Comparison of ENCODE assay signal across 20 cellular contexts in the genomic region with DNA sequence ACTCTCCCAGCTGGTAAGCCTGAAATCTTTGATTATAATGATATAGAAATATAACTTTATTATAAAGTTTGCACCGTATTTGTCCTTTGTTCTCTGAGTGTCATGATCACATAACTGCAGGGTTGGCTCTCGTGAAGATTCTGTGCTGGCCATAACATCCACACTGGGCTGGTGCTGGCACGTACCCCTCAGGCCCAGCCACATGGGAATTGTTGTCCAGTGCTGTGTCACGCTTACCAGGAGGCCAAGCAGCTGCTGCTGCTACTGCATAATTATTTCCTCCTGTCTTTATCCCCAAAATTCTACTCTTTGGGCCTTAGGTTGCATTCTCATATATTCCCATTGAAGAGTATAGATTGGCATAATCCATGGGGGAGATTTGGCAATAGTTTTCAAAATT. TPM values are rescaled to one million over a fixed set of nuclear protein-coding genes. Genes with fewer than 3 reads are reported as not detected.
A peak's percentile ranks its signal among the peaks of the same experiment; 100 is the strongest.
DNase-seq lines count a peak whose midpoint lies in the region; ATAC-seq and TF ChIP-seq lines count a peak whose summit lies in the region.
"Had no signal": no experiment of that assay in that cellular context is flagged by ENCODE, and none has a peak within 500 bp of the region (broad histone marks: within the 10 kb centered on the region; RNA-seq: fewer than 3 reads in every experiment).

No MANE protein-coding gene starts in this region.

- TF ChIP-seq CTCF in AG10803 (conservative IDR thresholded peaks at IDR 0.05; ENCODE audit: low read length) (no peak), VCaP (conservative IDR thresholded peaks at IDR 0.05) (0 out of 2 replicates have a peak, but pooled peaks have one; percentile 1)

- H3K4me3 ChIP-seq in AG10803 (ENCODE audit: low read length) = no peak overlapping the region
- H3K4me3 ChIP-seq: A549, GM12878, HAP-1 had no signal

- CTCF ChIA-PET in activated CD8-positive, alpha-beta memory T cell treated with anti-CD3 and anti-CD28 coated beads, Interleukin-2, amount 10 ng/mL, durations not matched to agents 7 days and 5 days (lab: Charles Lee) = interaction anchor here (1.2 to 1.6 kb wide), 2 partner anchors 61 to 494 kb away, joined by 3 to 5 read pairs; no protein-coding TSS in a partner anchor

- DNase-seq in AG10803 (ENCODE audit: low read depth) (peak; percentile 1), NCI-H69 (lab: John Stamatoyannopoulos, UW) (peak; percentile 18), myocyte (ENCODE audit: low read depth) (peak; percentile 18), foreskin melanocyte (no peak)
- DNase-seq in activated CD8-positive, alpha-beta memory T cell treated with anti-CD3 and anti-CD28 coated beads, Interleukin-2, amount 10 ng/mL, durations not matched to agents 7 days and 5 days = no peak
- no peak for DNase-seq in natural killer cell treated with Interleukin-12 subunit alpha and Interleukin-12 subunit beta and Interleukin-15 and Interleukin-18, amount 100 ng/mL, for 72 hours (ENCODE audit: low spot score)
- DNase-seq: BE2C; C1 segment of cervical spinal cord; CD8-positive, alpha-beta memory T cell; COR-L47; DMS 273 treated with DMSO at 0.1 percent for 48 hours; DND-41 had no signal

- H3K27ac Mint-ChIP-seq in activated CD8-positive, alpha-beta memory T cell treated with anti-CD3 and anti-CD28 coated beads, Interleukin-2, amount 10 ng/mL, durations not matched to agents 7 days and 5 days = no peak overlapping the region
- peak overlapping the region in 1 of 2 donors; percentile 20 for H3K27ac Mint-ChIP-seq in natural killer cell treated with Interleukin-12 subunit alpha and Interleukin-12 subunit beta and Interleukin-15 and Interleukin-18, amount 100 ng/mL, for 72 hours
- H3K27ac Mint-ChIP-seq: CD4-positive, CD25-positive, alpha-beta regulatory T cell had no signal

- no peak overlapping the region for H3K4me3 Mint-ChIP-seq in activated CD8-positive, alpha-beta memory T cell treated with anti-CD3 and anti-CD28 coated beads, Interleukin-2, amount 10 ng/mL, durations not matched to agents 7 days and 5 days
- no peak overlapping the region for H3K4me3 Mint-ChIP-seq in natural killer cell treated with Interleukin-12 subunit alpha and Interleukin-12 subunit beta and Interleukin-15 and Interleukin-18, amount 100 ng/mL, for 72 hours
- H3K4me3 Mint-ChIP-seq: CD4-positive, CD25-positive, alpha-beta regulatory T cell; CD8-positive, alpha-beta memory T cell had no signal

- no peaks in the 10 kb centered on the region for H3K4me1 Mint-ChIP-seq in activated CD8-positive, alpha-beta memory T cell treated with anti-CD3 and anti-CD28 coated beads, Interleukin-2, amount 10 ng/mL, durations not matched to agents 7 days and 5 days
- H3K4me1 Mint-ChIP-seq in natural killer cell treated with Interleukin-12 subunit alpha and Interleukin-12 subunit beta and Interleukin-15 and Interleukin-18, amount 100 ng/mL, for 72 hours (ENCODE audit: low read depth in 2 of 2) = peaks cover 12 to 17% of the 10 kb centered on the region in 2 donors

- no peak overlapping the region for H3K27ac ChIP-seq in VCaP
- H3K27ac ChIP-seq: A549 had no signal

- ATAC-seq in GM19452 (IDR thresholded peaks at IDR 0.05; ENCODE audit: unreplicated experiment) = no peak
- no peak for ATAC-seq in activated CD8-positive, alpha-beta memory T cell treated with anti-CD3 and anti-CD28 coated beads, Interleukin-2, amount 10 ng/mL, durations not matched to agents 7 days and 5 days
- ATAC-seq in natural killer cell treated with Interleukin-12 subunit alpha and Interleukin-12 subunit beta and Interleukin-15 and Interleukin-18, amount 100 ng/mL, for 72 hours = no peak
- ATAC-seq: GM12878 had no signal

- H3K9me3 Mint-ChIP-seq in activated CD8-positive, alpha-beta memory T cell treated with anti-CD3 and anti-CD28 coated beads, Interleukin-2, amount 10 ng/mL, durations not matched to agents 7 days and 5 days (ENCODE audit: low read depth) = no peaks in the 10 kb centered on the region
- no peaks in the 10 kb centered on the region for H3K9me3 Mint-ChIP-seq in natural killer cell treated with Interleukin-12 subunit alpha and Interleukin-12 subunit beta and Interleukin-15 and Interleukin-18, amount 100 ng/mL, for 72 hours
- H3K9me3 Mint-ChIP-seq: CD8-positive, alpha-beta memory T cell had no signal

- H3K27me3 Mint-ChIP-seq in activated CD8-positive, alpha-beta memory T cell treated with anti-CD3 and anti-CD28 coated beads, Interleukin-2, amount 10 ng/mL, durations not matched to agents 7 days and 5 days = no peaks in the 10 kb centered on the region
- H3K27me3 Mint-ChIP-seq in natural killer cell treated with Interleukin-12 subunit alpha and Interleukin-12 subunit beta and Interleukin-15 and Interleukin-18, amount 100 ng/mL, for 72 hours = no peaks in the 10 kb centered on the region

- H3K36me3 Mint-ChIP-seq in activated CD8-positive, alpha-beta memory T cell treated with anti-CD3 and anti-CD28 coated beads, Interleukin-2, amount 10 ng/mL, durations not matched to agents 7 days and 5 days = no peaks in the 10 kb centered on the region
- no peaks in the 10 kb centered on the region for H3K36me3 Mint-ChIP-seq in natural killer cell treated with Interleukin-12 subunit alpha and Interleukin-12 subunit beta and Interleukin-15 and Interleukin-18, amount 100 ng/mL, for 72 hours
- H3K36me3 Mint-ChIP-seq: CD4-positive, CD25-positive, alpha-beta regulatory T cell; CD8-positive, alpha-beta memory T cell had no signal

RNA-seq across cellular contexts. Expression of gene UCN3, which starts 20.8 kb away (rescaled TPM):
- total RNA-seq in myocyte = not detected in 2 replicates
- not detected for polyA plus RNA-seq in myocyte (2012)
- total RNA-seq in activated CD8-positive, alpha-beta memory T cell treated with anti-CD3 and anti-CD28 coated beads, Interleukin-2, amount 10 ng/mL, durations not matched to agents 7 days and 5 days = not detected
- not detected for total RNA-seq in natural killer cell treated with Interleukin-12 subunit alpha and Interleukin-12 subunit beta and Interleukin-15 and Interleukin-18, amount 100 ng/mL, for 72 hours
- total RNA-seq: CD4-positive, CD25-positive, alpha-beta regulatory T cell; CD8-positive, alpha-beta memory T cell; G401; GM12878; H4 had no signal
- polyA plus RNA-seq: A549; CD4-positive, CD25-positive, alpha-beta regulatory T cell; CD8-positive, alpha-beta memory T cell; GM12878 had no signal

Comparison
In these comparisons a context has a peak if more than half of its experiments do, and no peak if none do; other contexts are left out.
1. DNase-seq: peak in AG10803 (single experiment), NCI-H69 (single experiment) and myocyte (single experiment); none in activated CD8-positive, alpha-beta memory T cell treated with anti-CD3 and anti-CD28 coated beads, Interleukin-2, amount 10 ng/mL, durations not matched to agents 7 days and 5 days (single experiment), natural killer cell treated with Interleukin-12 subunit alpha and Interleukin-12 subunit beta and Interleukin-15 and Interleukin-18, amount 100 ng/mL, for 72 hours (single experiment) and foreskin melanocyte (single experiment).